2 cellular contexts compared by ENCODE assay signal in genomic region chr10:77192402-77192801, GRCh38.
TF ChIP-seq lines count a peak whose summit lies in the region.

No MANE protein-coding gene starts in this region.

TF ChIP-seq in SK-N-SH, 30 proteins besides CTCF, POLR2A, EP300 and RAD21 (continued from another document):
- no peak for TF ChIP-seq USF2 (IDR thresholded peaks at IDR 0.05; ENCODE audit: borderline replicate concordance, low read depth, low read length)
- no peak for TF ChIP-seq REST (IDR thresholded peaks at IDR 0.05; ENCODE audit: low read depth, low read length)

TF ChIP-seq in SK-N-SH treated with all-trans-retinoic acid at 6 μM for 48 hours, 23 proteins besides CTCF, POLR2A, EP300 and RAD21 (continued from another document):
- TF ChIP-seq CSRNP3 (CRISPR knock-in tag; IDR thresholded peaks at IDR 0.05) (no peak), TSHZ2 (CRISPR knock-in tag; IDR thresholded peaks at IDR 0.05) (no peak)
